Comparison of ENCODE assay signal across 17 cellular contexts in the genomic region with DNA sequence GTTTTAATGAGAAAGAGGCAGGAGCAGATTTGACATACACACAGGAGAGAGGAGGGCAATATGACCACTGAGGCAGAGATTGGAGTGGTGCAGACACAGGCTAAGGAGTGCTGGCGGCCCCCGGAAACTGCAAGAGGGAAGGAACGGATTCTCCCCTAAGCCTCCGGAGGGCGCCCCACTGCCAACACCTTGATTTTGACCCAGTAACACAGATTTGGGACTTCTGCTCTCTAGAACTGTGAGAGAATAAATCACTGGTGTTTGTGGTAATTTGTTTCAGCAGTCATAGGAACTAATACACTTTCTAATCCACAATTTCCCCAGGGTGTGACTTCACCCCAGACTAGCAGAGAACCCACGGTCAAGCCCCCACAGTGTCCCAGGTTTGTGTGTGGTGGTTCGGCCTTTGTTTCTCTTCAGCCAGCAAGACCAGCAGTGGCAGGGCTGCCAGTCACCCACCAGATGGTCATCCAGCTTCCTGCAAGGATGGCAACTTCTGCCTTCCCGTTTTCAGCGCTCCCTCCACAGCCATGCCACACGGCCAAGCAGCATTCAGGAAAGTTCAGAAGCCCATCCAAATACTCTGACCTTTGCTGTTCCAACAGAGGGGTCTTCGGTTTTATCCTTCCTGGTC. TPM values are rescaled to one million over a fixed set of nuclear protein-coding genes. Genes with fewer than 3 reads are reported as not detected.
A peak's percentile ranks its signal among the peaks of the same experiment; 100 is the strongest.
DNase-seq lines count a peak whose midpoint lies in the region; ATAC-seq, FAIRE-seq and TF ChIP-seq lines count a peak whose summit lies in the region.
"Had no signal": no experiment of that assay in that cellular context is flagged by ENCODE, and none has a peak within 500 bp of the region (broad histone marks: within the 10 kb centered on the region; RNA-seq: fewer than 3 reads in every experiment).

No MANE protein-coding gene starts in this region.

- ATAC-seq in HG03432 (IDR thresholded peaks at IDR 0.05; ENCODE audit: unreplicated experiment) (no peak), HG03521 (IDR thresholded peaks at IDR 0.05; ENCODE audit: unreplicated experiment) (no peak)
- ATAC-seq in stimulated activated naive B cell treated with anti-CD40 and anti-IgM and Interleukin-4, amounts not matched to agents 10 μg/mL and 1 μg/mL and 100 μg/mL, for 72 hours (replicated peaks): no peak
- ATAC-seq: activated CD8-positive, alpha-beta memory T cell treated with anti-CD3 and anti-CD28 coated beads, Interleukin-2, amount 10 ng/mL, durations not matched to agents 7 days and 5 days; left lung had no signal

- no peak overlapping the region for H3K56ac ChIP-seq in H1 (replicated peaks; ENCODE audit: insufficient read length, low read depth, low read length)

- H4K91ac ChIP-seq in H1 (replicated peaks; ENCODE audit: insufficient read length, low read length): no peak overlapping the region

- peaks cover 0 to 2% of the 10 kb centered on the region in 2 donors for H3K9me3 Mint-ChIP-seq in stimulated activated naive B cell treated with anti-CD40 and anti-IgM and Interleukin-4, amounts not matched to agents 10 μg/mL and 1 μg/mL and 100 μg/mL, for 72 hours

- H2BK120ac ChIP-seq in H1 (replicated peaks; ENCODE audit: low read depth, low read length): no peak overlapping the region

- no peak overlapping the region for H2BK12ac ChIP-seq in H1 (ENCODE audit: low read depth, low read length)

- no peak overlapping the region for H3K18ac ChIP-seq in H1 (ENCODE audit: extremely low read depth, low read length)

- H3K36me3 ChIP-seq in H1 (ENCODE audit: control insufficient read depth in 2 of 4, insufficient read depth in 4 of 4, low read length in 3 of 4) (no peaks in the 10 kb centered on the region), GM23248 (ENCODE audit: low read depth) (no peaks in the 10 kb centered on the region)
- H3K36me3 ChIP-seq: HAP-1, left lung, spleen, vagina had no signal

- H3K9me3 ChIP-seq in H1 (ENCODE audit: insufficient read depth in 2 of 2, low read depth in 1 of 2, low read length in 1 of 2): no peaks in the 10 kb centered on the region
- H3K9me3 ChIP-seq in GM23248 (ENCODE audit: low read depth): no peaks in the 10 kb centered on the region
- H3K9me3 ChIP-seq: HAP-1, left lung, spleen, vagina had no signal

- WGBS in H1 (ENCODE audit: extremely low coverage in 1 of 2, insufficient coverage in 1 of 2, insufficient read length in 1 of 2, insufficient replicate concordance in 2 of 2, low coverage in 1 of 2, low lambda C conversion rate in 2 of 2, missing lambda C conversion rate in 1 of 2), 2 experiments: 64% methylated on average over 11 of the region's 11 CpGs; no CpG with 5 or more reads in 1 of the 2 experiments
- whole genome bisulfite sequencing in GM23248 (ENCODE audit: low coverage in 1 of 2, low lambda C conversion rate in 2 of 2, missing lambda C conversion rate in 2 of 2), 2 experiments: 69 to 74% methylated on average over 11 of the region's 11 CpGs

- no peaks in the 10 kb centered on the region for H3K9me2 ChIP-seq in GM23248 (ENCODE audit: insufficient read depth)

- TF ChIP-seq POLR2A in NB4 (IDR thresholded peaks at IDR 0.05; ENCODE audit: extremely low read depth, insufficient read length) (no peak), H1 (IDR thresholded peaks at IDR 0.05; ENCODE audit: control extremely low read depth in 1 of 2, low read depth in 2 of 2, low read length in 2 of 2) (no peak)

- no peaks in the 10 kb centered on the region for H3K36me3 Mint-ChIP-seq in stimulated activated naive B cell treated with anti-CD40 and anti-IgM and Interleukin-4, amounts not matched to agents 10 μg/mL and 1 μg/mL and 100 μg/mL, for 72 hours
- H3K36me3 Mint-ChIP-seq: activated CD8-positive, alpha-beta memory T cell treated with anti-CD3 and anti-CD28 coated beads, Interleukin-2, amount 10 ng/mL, durations not matched to agents 7 days and 5 days had no signal

- no peaks in the 10 kb centered on the region for H3K79me1 ChIP-seq in H1 (ENCODE audit: low read depth, low read length)

- H3K4me1 ChIP-seq in H1 (replicated peaks in 1 of 4; ENCODE audit: control insufficient read depth in 3 of 4, insufficient read depth in 4 of 4, low read length in 3 of 4): no peaks in the 10 kb centered on the region
- no peaks in the 10 kb centered on the region for H3K4me1 ChIP-seq in GM23248 (ENCODE audit: insufficient read depth)
- H3K4me1 ChIP-seq: HAP-1, left lung, vagina had no signal

- H3K23me2 ChIP-seq in H1 (ENCODE audit: low read depth, low read length): no peaks in the 10 kb centered on the region

- no peak overlapping the region for H3K14ac ChIP-seq in H1 (ENCODE audit: insufficient read length)

- H2BK15ac ChIP-seq in H1 (ENCODE audit: low read length): no peak overlapping the region

- no peak overlapping the region for H3K9ac ChIP-seq in H1 (replicated peaks in 1 of 4; ENCODE audit: extremely low read depth in 1 of 4, low read depth in 3 of 4, low read length in 3 of 4)
- no peak overlapping the region for H3K9ac ChIP-seq in GM23248

- H3K79me2 ChIP-seq in H1 (ENCODE audit: control insufficient read depth in 1 of 2, insufficient read depth in 2 of 2, low read length in 2 of 2): no peaks in the 10 kb centered on the region
- no peaks in the 10 kb centered on the region for H3K79me2 ChIP-seq in GM23248 (ENCODE audit: insufficient read depth)

- no peak overlapping the region for H3K4ac ChIP-seq in H1 (replicated peaks; ENCODE audit: insufficient read length, low read depth, low read length)

- TF ChIP-seq EP300 in H1 (IDR thresholded peaks at IDR 0.05; ENCODE audit: borderline replicate concordance in 1 of 2, low read depth in 2 of 2, low read length in 2 of 2): no peak

- TF ChIP-seq CTCF in NB4 (IDR thresholded peaks at IDR 0.05; ENCODE audit: low read depth, low read length) (peak; percentile 44), H1 (IDR thresholded peaks at IDR 0.05; ENCODE audit: control extremely low read depth in 1 of 3, insufficient read depth in 1 of 3, low read depth in 1 of 3, low read length in 3 of 3) (peak; percentile 79 to 82 (median 80))

- FAIRE-seq in H1 (lab: Jason Lieb, UNC): no peak
- FAIRE-seq: RCC 7860 had no signal

- H3F3A ChIP-seq in GM23248 (ENCODE audit: insufficient read depth): no peaks in the 10 kb centered on the region

- no peak overlapping the region for H3K27ac Mint-ChIP-seq in stimulated activated naive B cell treated with anti-CD40 and anti-IgM and Interleukin-4, amounts not matched to agents 10 μg/mL and 1 μg/mL and 100 μg/mL, for 72 hours
- H3K27ac Mint-ChIP-seq: activated CD8-positive, alpha-beta memory T cell treated with anti-CD3 and anti-CD28 coated beads, Interleukin-2, amount 10 ng/mL, durations not matched to agents 7 days and 5 days had no signal

- H3K27me3 ChIP-seq in H1 (replicated peaks in 1 of 4; ENCODE audit: control insufficient read depth in 3 of 4, extremely low read depth in 1 of 4, insufficient read depth in 3 of 4, low read length in 3 of 4): no peaks in the 10 kb centered on the region
- no peaks in the 10 kb centered on the region for H3K27me3 ChIP-seq in GM23248 (replicated peaks; ENCODE audit: insufficient read depth)
- H3K27me3 ChIP-seq: dorsolateral prefrontal cortex, left lung, spleen, vagina had no signal

- H2AFZ ChIP-seq in H1 (ENCODE audit: low read length): no peak overlapping the region
- no peak overlapping the region for H2AFZ ChIP-seq in GM23248

- H4K8ac ChIP-seq in H1 (ENCODE audit: extremely low read depth, insufficient read depth, low read length): no peak overlapping the region

- H4K5ac ChIP-seq in H1 (ENCODE audit: insufficient read length, low read depth, low read length): no peak overlapping the region

- no peak overlapping the region for H3K4me2 ChIP-seq in H1 (ENCODE audit: insufficient read depth in 1 of 2, low read depth in 2 of 2, low read length in 2 of 2)
- H3K4me2 ChIP-seq in GM23248 (ENCODE audit: unreplicated experiment): no peak overlapping the region

- TF ChIP-seq RAD21 in H1 (IDR thresholded peaks at IDR 0.05 in 1 of 2, conservative IDR thresholded peaks at IDR 0.05 in 1 of 2; ENCODE audit: low read depth in 2 of 2, low read length in 2 of 2): peak; percentile 62 to 69

- H3K23ac ChIP-seq in H1 (ENCODE audit: insufficient read length): no peak overlapping the region

- H3K4me3 ChIP-seq in NB4 (ENCODE audit: low read depth, low read length) (no peak overlapping the region), H1 (ENCODE audit: extremely low read depth in 1 of 4, insufficient read depth in 2 of 4, low read depth in 3 of 4, low read length in 4 of 4) (no peak overlapping the region), GM23248 (no peak overlapping the region)
- H3K4me3 ChIP-seq: dorsolateral prefrontal cortex, HAP-1, left lung, spleen, vagina had no signal

- H2BK5ac ChIP-seq in H1 (ENCODE audit: low read depth, low read length): no peak overlapping the region

- no peak overlapping the region for H3K4me3 Mint-ChIP-seq in stimulated activated naive B cell treated with anti-CD40 and anti-IgM and Interleukin-4, amounts not matched to agents 10 μg/mL and 1 μg/mL and 100 μg/mL, for 72 hours
- H3K4me3 Mint-ChIP-seq: activated CD8-positive, alpha-beta memory T cell treated with anti-CD3 and anti-CD28 coated beads, Interleukin-2, amount 10 ng/mL, durations not matched to agents 7 days and 5 days had no signal

- H3K27me3 Mint-ChIP-seq in stimulated activated naive B cell treated with anti-CD40 and anti-IgM and Interleukin-4, amounts not matched to agents 10 μg/mL and 1 μg/mL and 100 μg/mL, for 72 hours: no peaks in the 10 kb centered on the region
- H3K27me3 Mint-ChIP-seq: activated CD8-positive, alpha-beta memory T cell treated with anti-CD3 and anti-CD28 coated beads, Interleukin-2, amount 10 ng/mL, durations not matched to agents 7 days and 5 days had no signal

- no peak overlapping the region for H2AK5ac ChIP-seq in H1 (ENCODE audit: low read depth, low read length)

- in situ Hi-C loops in GM23248 (cut with MboI): no loop called here

- no peak overlapping the region for H3K27ac ChIP-seq in H1 (ENCODE audit: low read depth, low read length)
- H3K27ac ChIP-seq in GM23248: no peak overlapping the region
- H3K27ac ChIP-seq: dorsolateral prefrontal cortex, left lung, spleen, vagina had no signal

- CTCF ChIA-PET in H1 (lab: Charles Lee; ENCODE audit: partially characterized antibody): interaction anchor here (0.8 to 10.8 kb wide), 9 partner anchors 12 to 508 kb away, joined by 3 to 101 read pairs (median 4); no protein-coding TSS in a partner anchor

- POLR2A ChIA-PET in H1 (lab: Charles Lee; ENCODE audit: partially characterized antibody): interaction anchor here (1.4 kb wide), 1 partner anchor 9 kb away, joined by 4 read pairs; no protein-coding TSS in a partner anchor

- H3K4me1 Mint-ChIP-seq in stimulated activated naive B cell treated with anti-CD40 and anti-IgM and Interleukin-4, amounts not matched to agents 10 μg/mL and 1 μg/mL and 100 μg/mL, for 72 hours: peaks cover 1 to 13% of the 10 kb centered on the region in 2 donors

- no peak overlapping the region for H2BK20ac ChIP-seq in H1 (ENCODE audit: low read length)

- peak; percentile 30 for DNase-seq in stimulated activated CD4-positive, alpha-beta T cell treated with anti-CD3 and anti-CD28 coated beads, Interleukin-15, amount 100 ng/mL, for 24 hours
- no peak for DNase-seq in stimulated activated CD4-positive, alpha-beta T cell treated with anti-CD3 and anti-CD28 coated beads, Interleukin-2, amount 100 ng/mL, for 48 hours
- DNase-seq in NB4 (ENCODE audit: low read depth) (no peak), H1 (ENCODE audit: low read depth in 1 of 2, low spot score in 2 of 2) (peak in 1 of 2 experiments; percentile 74), GM23248 (no peak)
- DNase-seq in stimulated activated naive B cell treated with anti-CD40 and anti-IgM and Interleukin-4, amounts not matched to agents 10 μg/mL and 1 μg/mL and 100 μg/mL, for 72 hours: no peak
- DNase-seq: activated CD8-positive, alpha-beta memory T cell treated with anti-CD3 and anti-CD28 coated beads, Interleukin-2, amount 10 ng/mL, durations not matched to agents 7 days and 5 days; C1 segment of cervical spinal cord; dorsolateral prefrontal cortex; left lung; NCI-H2107; spleen had no signal

- H4K20me1 ChIP-seq in H1 (replicated peaks in 1 of 2; ENCODE audit: control insufficient read depth in 1 of 2, insufficient read depth in 2 of 2, low read length in 2 of 2): no peaks in the 10 kb centered on the region
- H4K20me1 ChIP-seq in GM23248 (ENCODE audit: insufficient read depth): no peaks in the 10 kb centered on the region

RNA-seq across cellular contexts. Expression of a gene that starts 23.6 kb away (rescaled TPM):
- total RNA-seq in H1 (2021; fragmentation: NEBNext Ultra II Directional; extraction: Animal tissue kit (Norgen Biotek cat#: 25700)): 107 and 112 TPM in 2 replicates
- polyA plus RNA-seq in H1 (2011; rRNA removed): 172 and 238 TPM in 2 replicates
- 185 TPM for polyA plus RNA-seq in H1 (2011; cell fraction: cytosol; rRNA removed)
- polyA plus RNA-seq in H1 (2011; cell fraction: nucleus; rRNA removed): 71.9 TPM
- polyA plus RNA-seq in H1 (2012, experiment 1 of 2): 145 to 155 TPM (median 153 TPM) in 4 replicates
- polyA plus RNA-seq in H1 (2012, experiment 2 of 2): 35.1 TPM
- 119 TPM for polyA plus RNA-seq in H1 (2013, experiment 1 of 2)
- 154 TPM for polyA plus RNA-seq in H1 (2013, experiment 2 of 2)
- polyA minus RNA-seq in H1 (2011; rRNA and poly(A)+ RNA removed): 197 and 215 TPM in 2 replicates
- polyA minus RNA-seq in H1 (2011; cell fraction: cytosol; rRNA and poly(A)+ RNA removed): 77.6 TPM
- 44.1 TPM for polyA minus RNA-seq in H1 (2011; cell fraction: nucleus; rRNA and poly(A)+ RNA removed)
- 321 and 332 TPM in 2 replicates for total RNA-seq in GM23248 (2014; rRNA removed; shearing (Covaris generic))
- polyA plus RNA-seq in GM23248 (2016; fragmentation: Nextera tagmentation; extraction: Ambion mirVana): 307 and 320 TPM in 2 replicates
